In the genomic region with DNA sequence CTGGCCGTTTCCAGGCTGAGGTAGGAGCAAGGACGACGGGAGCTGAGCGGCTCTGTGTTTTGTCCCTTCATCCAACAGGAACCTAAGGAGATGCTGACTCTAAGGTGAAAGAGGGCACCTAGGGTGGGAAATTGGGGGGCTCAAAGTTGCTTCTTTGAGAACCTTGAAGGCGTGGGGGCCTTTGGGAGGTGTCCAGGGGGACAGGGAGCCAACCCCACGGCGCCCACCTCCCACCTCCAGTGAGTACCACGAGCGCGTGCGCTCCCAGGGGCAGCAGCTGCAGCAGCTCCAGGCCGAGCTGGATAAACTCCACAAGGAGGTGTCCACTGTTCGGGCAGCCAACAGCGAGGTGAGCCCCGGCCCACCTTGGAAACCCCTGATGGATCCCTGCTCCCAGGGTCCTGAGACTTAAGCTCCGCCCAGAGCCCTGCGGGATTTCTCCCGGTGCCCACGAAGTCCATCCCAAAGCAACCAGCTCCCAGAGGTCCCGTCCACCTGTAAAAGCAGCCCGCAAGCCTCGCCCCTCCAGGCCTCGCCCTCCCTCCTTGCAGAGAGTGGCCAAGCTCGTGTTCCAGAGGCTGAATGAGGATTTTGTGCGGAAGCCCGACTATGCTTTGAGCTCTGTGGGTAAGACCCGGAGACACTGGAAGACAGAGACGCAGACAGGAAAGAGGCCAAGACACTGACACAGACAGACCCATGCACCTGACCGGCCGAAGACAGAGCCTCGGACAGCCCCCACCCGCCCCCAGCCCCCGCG, we compare ENCODE assay signal across 8 cellular contexts.
A peak's percentile ranks its signal among the peaks of the same experiment; 100 is the strongest.
DNase-seq lines count a peak whose midpoint lies in the region; ATAC-seq lines count a peak whose summit lies in the region.

No MANE protein-coding gene starts in this region.

- H3K9me3 ChIP-seq in iPS-15b (ENCODE audit: control insufficient read depth, insufficient read depth, low read length), result no peaks in the 10 kb centered on the region

- H3K4me1 Mint-ChIP-seq in activated naive CD8-positive, alpha-beta T cell (ENCODE audit: low read depth), result peaks cover 33% of the 10 kb centered on the region

- H3K27ac Mint-ChIP-seq in activated naive CD8-positive, alpha-beta T cell, result peak overlapping the region; percentile 50

- H3K27me3 Mint-ChIP-seq in activated naive CD8-positive, alpha-beta T cell, result no peaks in the 10 kb centered on the region

- peaks cover 15% of the 10 kb centered on the region for H3K27me3 ChIP-seq in iPS-15b (ENCODE audit: control insufficient read depth, insufficient read depth, low read length)

- H3K9ac ChIP-seq in iPS-15b (ENCODE audit: low read depth, low read length), result no peak overlapping the region

- H3K36me3 ChIP-seq in iPS-15b (ENCODE audit: control insufficient read depth, insufficient read depth, low read length), result no peaks in the 10 kb centered on the region

- no peaks in the 10 kb centered on the region for H3K36me3 Mint-ChIP-seq in activated naive CD8-positive, alpha-beta T cell

- DNase-seq in EL (peak; percentile 50), NCI-H146 (lab: John Stamatoyannopoulos, UW) (peak; percentile 54), NCI-H187 (lab: John Stamatoyannopoulos, UW) (no peak)
- peak; percentile 22 for DNase-seq in stimulated activated naive CD8-positive, alpha-beta T cell treated with anti-CD3 and anti-CD28 coated beads, Interleukin-15, Interleukin-2, amounts not matched to agents 100 U/mL and 50 U/mL, for 24 hours

- no peak for ATAC-seq in stimulated activated naive CD8-positive, alpha-beta T cell treated with anti-CD3 and anti-CD28 coated beads, Interleukin-15, Interleukin-2, amounts not matched to agents 100 U/mL and 50 U/mL, for 24 hours
- ATAC-seq in HG02973 (IDR thresholded peaks at IDR 0.05; ENCODE audit: unreplicated experiment) (no peak), HG03045 (IDR thresholded peaks at IDR 0.05; ENCODE audit: unreplicated experiment) (no peak)

- H3K4me1 ChIP-seq in iPS-15b (ENCODE audit: control insufficient read depth, insufficient read depth, low read length), result no peaks in the 10 kb centered on the region

- H3K9me3 Mint-ChIP-seq in activated naive CD8-positive, alpha-beta T cell (ENCODE audit: low read depth), result no peaks in the 10 kb centered on the region

- H3K4me3 Mint-ChIP-seq in activated naive CD8-positive, alpha-beta T cell, result peak overlapping the region; percentile 88

- peak overlapping the region; percentile 70 for H3K4me3 ChIP-seq in iPS-15b (ENCODE audit: low read depth, low read length)

Comparison
In these comparisons a context has a peak if more than half of its experiments do, and no peak if none do; other contexts are left out.
1. DNase-seq: peak in EL (single experiment), NCI-H146 (single experiment) and stimulated activated naive CD8-positive, alpha-beta T cell treated with anti-CD3 and anti-CD28 coated beads, Interleukin-15, Interleukin-2, amounts not matched to agents 100 U/mL and 50 U/mL, for 24 hours (single experiment); none in NCI-H187 (0 of 2).